ENCODE assay signal across 8 cellular contexts in the genomic region with DNA sequence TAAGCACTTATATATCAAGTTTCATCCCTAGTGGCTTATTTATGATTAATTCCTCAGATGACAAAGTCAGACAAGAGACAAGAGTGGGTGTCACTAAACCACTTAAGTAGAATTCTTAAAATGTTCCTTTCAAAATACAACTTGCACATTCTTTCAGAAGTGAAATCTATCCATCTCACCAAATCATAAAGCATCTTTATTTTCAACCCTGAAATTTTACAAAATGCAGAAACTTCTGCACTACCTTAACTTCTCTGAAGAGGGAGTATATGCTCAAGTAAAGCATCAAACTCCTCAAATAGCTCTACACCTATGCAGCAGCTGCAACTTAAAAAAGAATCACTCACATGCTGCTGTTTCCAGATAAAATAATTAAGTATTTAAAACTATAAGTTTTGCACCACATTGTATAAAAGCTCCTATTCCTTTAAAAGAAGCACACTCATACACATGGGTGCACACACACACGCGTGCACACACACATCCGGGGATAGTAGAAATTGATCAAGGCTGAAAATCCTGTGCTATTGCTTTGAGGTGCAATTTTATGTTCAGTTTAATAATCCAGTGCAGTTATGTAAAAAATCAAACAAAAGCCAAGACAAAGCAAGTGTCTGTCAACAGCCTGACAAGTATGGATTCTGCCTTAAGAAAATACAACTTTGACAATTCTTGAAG.
DNase-seq lines count a peak whose midpoint lies in the region; ATAC-seq, FAIRE-seq and TF ChIP-seq lines count a peak whose summit lies in the region.

No MANE protein-coding gene starts in this region.

- no peak for FAIRE-seq in HTR-8/SVneo (lab: Jason Lieb, UNC)

- no peak overlapping the region for H3K4me3 ChIP-seq in mammary epithelial cell (replicated peaks in 1 of 3; ENCODE audit: insufficient read depth in 1 of 3, low read depth in 2 of 3, low read length in 3 of 3)

- H3K36me3 ChIP-seq in mammary epithelial cell (ENCODE audit: insufficient read depth, low read length) = no peaks in the 10 kb centered on the region

- dilution Hi-C loops in mammary epithelial cell (cut with HindIII; ENCODE audit: low sequenced_read_pairs) = no loop called here

- H3K4me3 Mint-ChIP-seq in nephron progenitor cell = no peak overlapping the region
- H3K4me3 Mint-ChIP-seq in activated CD8-positive, alpha-beta memory T cell treated with anti-CD3 and anti-CD28 coated beads, Interleukin-2, amount 10 ng/mL, durations not matched to agents 7 days and 5 days = no peak overlapping the region

- in situ Hi-C loops in mammary epithelial cell (cut with MboI; ENCODE audit: low sequenced_read_pairs in 2 of 2) = no loop called here

- no peaks in the 10 kb centered on the region for H4K20me1 ChIP-seq in mammary epithelial cell (ENCODE audit: insufficient read depth, low read length)

- H3K27me3 ChIP-seq in mammary epithelial cell (ENCODE audit: insufficient read depth, low read length) = no peaks in the 10 kb centered on the region

- intact Hi-C loops in mammary epithelial cell (cut with micrococcal nuclease) = loop anchor here (1.0 to 10.0 kb wide), 3 partner anchors 24 to 1231 kb away; no protein-coding TSS in a partner anchor

- no peak overlapping the region for H3K27ac ChIP-seq in mammary epithelial cell (ENCODE audit: insufficient read depth, low read depth, low read length)

- H3K27me3 Mint-ChIP-seq in nephron progenitor cell (ENCODE audit: low read depth, poor library complexity) = no peaks in the 10 kb centered on the region
- no peaks in the 10 kb centered on the region for H3K27me3 Mint-ChIP-seq in activated CD8-positive, alpha-beta memory T cell treated with anti-CD3 and anti-CD28 coated beads, Interleukin-2, amount 10 ng/mL, durations not matched to agents 7 days and 5 days

- no peaks in the 10 kb centered on the region for H3K4me1 ChIP-seq in mammary epithelial cell (ENCODE audit: insufficient read depth, low read length)

- H3K4me1 Mint-ChIP-seq in nephron progenitor cell = peaks cover 27% of the 10 kb centered on the region
- no peaks in the 10 kb centered on the region for H3K4me1 Mint-ChIP-seq in activated CD8-positive, alpha-beta memory T cell treated with anti-CD3 and anti-CD28 coated beads, Interleukin-2, amount 10 ng/mL, durations not matched to agents 7 days and 5 days

- no TSS peak for BruUV-seq in mammary epithelial cell (replicated peaks; lab: Mats Ljungman, UMichigan)

- no peaks in the 10 kb centered on the region for H3K9me3 ChIP-seq in mammary epithelial cell (replicated peaks; ENCODE audit: insufficient read depth, low read length)

- H3K4me2 ChIP-seq in mammary epithelial cell (ENCODE audit: insufficient read depth, low read depth, low read length) = no peak overlapping the region

- H2AFZ ChIP-seq in mammary epithelial cell (ENCODE audit: low read depth, low read length) = no peak overlapping the region

- TF ChIP-seq CTCF in GM20000 (IDR thresholded peaks at IDR 0.05; ENCODE audit: extremely low read depth, missing control alignments) (peak; percentile 23), mammary epithelial cell (conservative IDR thresholded peaks at IDR 0.05 in 1 of 2, IDR thresholded peaks at IDR 0.05 in 1 of 2; ENCODE audit: extremely low read depth in 1 of 2, insufficient read depth in 1 of 2, low read depth in 1 of 2, low read length in 2 of 2) (peak; percentile 49 to 55), nephron progenitor cell (IDR thresholded peaks at IDR 0.05) (peak; percentile 46)

- no peak overlapping the region for H3K27ac Mint-ChIP-seq in nephron progenitor cell
- no peak overlapping the region for H3K27ac Mint-ChIP-seq in activated CD8-positive, alpha-beta memory T cell treated with anti-CD3 and anti-CD28 coated beads, Interleukin-2, amount 10 ng/mL, durations not matched to agents 7 days and 5 days

- WGBS in mammary epithelial cell (ENCODE audit: low coverage, missing lambda C conversion rate) = 100% methylated on average over 3 of the region's 3 CpGs

- DNase-seq in COR-L47 (lab: John Stamatoyannopoulos, UW) = peak; percentile 52
- no peak for DNase-seq in GM20000 (ENCODE audit: low spot score)
- DNase-seq in MV-4-11 (lab: John Stamatoyannopoulos, UW) = peak; percentile 42
- DNase-seq in mammary epithelial cell = peak; percentile 8
- no peak for DNase-seq in nephron progenitor cell
- no peak for DNase-seq in activated CD8-positive, alpha-beta memory T cell treated with anti-CD3 and anti-CD28 coated beads, Interleukin-2, amount 10 ng/mL, durations not matched to agents 7 days and 5 days
- no peak for DNase-seq in HTR-8/SVneo (ENCODE audit: insufficient read length, low spot score)
- no peak for DNase-seq in putamen (ENCODE audit: low spot score)

- H3K79me2 ChIP-seq in mammary epithelial cell (ENCODE audit: insufficient read depth, low read length) = no peaks in the 10 kb centered on the region

- CTCF ChIA-PET in mammary epithelial cell (lab: Charles Lee; ENCODE audit: low non-redundant PET) = interaction anchor here (0.5 to 1.0 kb wide), 2 partner anchors 16 to 971 kb away, joined by 4 read pairs; no protein-coding TSS in a partner anchor
- CTCF ChIA-PET in activated CD8-positive, alpha-beta memory T cell treated with anti-CD3 and anti-CD28 coated beads, Interleukin-2, amount 10 ng/mL, durations not matched to agents 7 days and 5 days (lab: Charles Lee) = no interaction called here

- ATAC-seq in activated CD8-positive, alpha-beta memory T cell treated with anti-CD3 and anti-CD28 coated beads, Interleukin-2, amount 10 ng/mL, durations not matched to agents 7 days and 5 days = no peak

- H3K9me3 Mint-ChIP-seq in nephron progenitor cell = no peaks in the 10 kb centered on the region
- H3K9me3 Mint-ChIP-seq in activated CD8-positive, alpha-beta memory T cell treated with anti-CD3 and anti-CD28 coated beads, Interleukin-2, amount 10 ng/mL, durations not matched to agents 7 days and 5 days (ENCODE audit: low read depth) = no peaks in the 10 kb centered on the region

- H3K36me3 Mint-ChIP-seq in nephron progenitor cell (ENCODE audit: low read depth) = no peaks in the 10 kb centered on the region
- no peaks in the 10 kb centered on the region for H3K36me3 Mint-ChIP-seq in activated CD8-positive, alpha-beta memory T cell treated with anti-CD3 and anti-CD28 coated beads, Interleukin-2, amount 10 ng/mL, durations not matched to agents 7 days and 5 days

- no peak overlapping the region for H3K9ac ChIP-seq in mammary epithelial cell (ENCODE audit: insufficient read depth, low read length)

Comparison
In these comparisons a context has a peak if more than half of its experiments do, and no peak if none do; other contexts are left out.
1. DNase-seq: peak in COR-L47 (single experiment), MV-4-11 (single experiment) and mammary epithelial cell (single experiment); none in GM20000 (single experiment), nephron progenitor cell (single experiment), activated CD8-positive, alpha-beta memory T cell treated with anti-CD3 and anti-CD28 coated beads, Interleukin-2, amount 10 ng/mL, durations not matched to agents 7 days and 5 days (single experiment), HTR-8/SVneo (single experiment) and putamen (single experiment).
2. Peak in every context shown above with its lines, with median percentiles within 50 percentile points of each other: CTCF ChIP-seq.